In the genomic region with DNA sequence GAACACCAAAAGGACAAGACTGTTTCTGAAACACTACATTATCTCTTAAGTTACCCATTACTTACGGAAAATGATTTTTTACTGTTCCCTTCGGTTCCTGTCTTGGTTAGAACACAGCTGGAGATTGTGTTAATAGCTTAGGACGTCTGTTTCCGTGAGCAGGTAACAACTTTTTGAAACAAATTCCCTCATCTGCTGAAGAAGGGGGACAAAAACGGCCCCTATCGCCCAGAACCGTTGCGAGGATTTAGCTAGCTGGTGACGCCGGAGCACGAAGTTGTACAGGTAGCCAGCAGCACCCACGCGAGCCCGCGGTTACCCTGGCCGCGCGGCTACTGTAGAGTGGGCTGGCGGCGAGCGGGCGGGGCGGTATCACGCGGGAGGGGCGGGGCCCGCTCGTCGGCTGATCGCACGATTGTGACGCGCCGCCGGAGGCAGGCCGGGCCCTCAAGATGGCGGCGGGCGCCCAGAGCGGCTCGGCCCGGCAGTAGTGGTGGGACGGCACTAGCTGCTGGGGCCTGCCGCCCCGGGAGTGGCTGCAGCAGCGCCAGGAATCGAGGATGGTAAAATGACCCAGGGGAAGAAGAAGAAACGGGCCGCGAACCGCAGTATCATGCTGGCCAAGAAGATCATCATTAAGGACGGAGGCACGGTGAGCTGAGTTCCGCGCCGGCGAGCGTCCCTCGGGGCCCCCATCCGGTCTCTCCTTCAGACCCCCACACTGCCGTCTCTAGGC, we compare ENCODE assay signal across 1 cellular context.
TF ChIP-seq lines count a peak whose summit lies in the region.

No MANE protein-coding gene starts in this region.

TF ChIP-seq in HEK293, 187 proteins besides CTCF, POLR2A, EP300 and RAD21 (continued from another document):
- TF ChIP-seq, protein P1, sequence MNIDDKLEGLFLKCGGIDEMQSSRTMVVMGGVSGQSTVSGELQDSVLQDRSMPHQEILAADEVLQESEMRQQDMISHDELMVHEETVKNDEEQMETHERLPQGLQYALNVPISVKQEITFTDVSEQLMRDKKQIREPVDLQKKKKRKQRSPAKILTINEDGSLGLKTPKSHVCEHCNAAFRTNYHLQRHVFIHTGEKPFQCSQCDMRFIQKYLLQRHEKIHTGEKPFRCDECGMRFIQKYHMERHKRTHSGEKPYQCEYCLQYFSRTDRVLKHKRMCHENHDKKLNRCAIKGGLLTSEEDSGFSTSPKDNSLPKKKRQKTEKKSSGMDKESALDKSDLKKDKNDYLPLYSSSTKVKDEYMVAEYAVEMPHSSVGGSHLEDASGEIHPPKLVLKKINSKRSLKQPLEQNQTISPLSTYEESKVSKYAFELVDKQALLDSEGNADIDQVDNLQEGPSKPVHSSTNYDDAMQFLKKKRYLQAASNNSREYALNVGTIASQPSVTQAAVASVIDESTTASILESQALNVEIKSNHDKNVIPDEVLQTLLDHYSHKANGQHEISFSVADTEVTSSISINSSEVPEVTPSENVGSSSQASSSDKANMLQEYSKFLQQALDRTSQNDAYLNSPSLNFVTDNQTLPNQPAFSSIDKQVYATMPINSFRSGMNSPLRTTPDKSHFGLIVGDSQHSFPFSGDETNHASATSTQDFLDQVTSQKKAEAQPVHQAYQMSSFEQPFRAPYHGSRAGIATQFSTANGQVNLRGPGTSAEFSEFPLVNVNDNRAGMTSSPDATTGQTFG (tag by site-specific recombination; IDR thresholded peaks at IDR 0.05; ENCODE audit: borderline replicate concordance): no peak
- no peak for TF ChIP-seq ZNF223 (tag by site-specific recombination; IDR thresholded peaks at IDR 0.05)
- TF ChIP-seq ZNF48 (tag by site-specific recombination; IDR thresholded peaks at IDR 0.05): no peak
- TF ChIP-seq, protein P2, sequence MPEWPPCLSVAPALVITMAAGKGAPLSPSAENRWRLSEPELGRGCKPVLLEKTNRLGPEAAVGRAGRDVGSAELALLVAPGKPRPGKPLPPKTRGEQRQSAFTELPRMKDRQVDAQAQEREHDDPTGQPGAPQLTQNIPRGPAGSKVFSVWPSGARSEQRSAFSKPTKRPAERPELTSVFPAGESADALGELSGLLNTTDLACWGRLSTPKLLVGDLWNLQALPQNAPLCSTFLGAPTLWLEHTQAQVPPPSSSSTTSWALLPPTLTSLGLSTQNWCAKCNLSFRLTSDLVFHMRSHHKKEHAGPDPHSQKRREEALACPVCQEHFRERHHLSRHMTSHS (tag by site-specific recombination; IDR thresholded peaks at IDR 0.05): no peak
- no peak for TF ChIP-seq ZNF544 (tag by site-specific recombination; IDR thresholded peaks at IDR 0.05)
- TF ChIP-seq HOXD13 (CRISPR knock-in tag; IDR thresholded peaks at IDR 0.05; ENCODE audit: borderline replicate concordance): 0 out of 2 replicates have a peak, but pooled peaks have one; percentile 37
- TF ChIP-seq, protein P3, sequence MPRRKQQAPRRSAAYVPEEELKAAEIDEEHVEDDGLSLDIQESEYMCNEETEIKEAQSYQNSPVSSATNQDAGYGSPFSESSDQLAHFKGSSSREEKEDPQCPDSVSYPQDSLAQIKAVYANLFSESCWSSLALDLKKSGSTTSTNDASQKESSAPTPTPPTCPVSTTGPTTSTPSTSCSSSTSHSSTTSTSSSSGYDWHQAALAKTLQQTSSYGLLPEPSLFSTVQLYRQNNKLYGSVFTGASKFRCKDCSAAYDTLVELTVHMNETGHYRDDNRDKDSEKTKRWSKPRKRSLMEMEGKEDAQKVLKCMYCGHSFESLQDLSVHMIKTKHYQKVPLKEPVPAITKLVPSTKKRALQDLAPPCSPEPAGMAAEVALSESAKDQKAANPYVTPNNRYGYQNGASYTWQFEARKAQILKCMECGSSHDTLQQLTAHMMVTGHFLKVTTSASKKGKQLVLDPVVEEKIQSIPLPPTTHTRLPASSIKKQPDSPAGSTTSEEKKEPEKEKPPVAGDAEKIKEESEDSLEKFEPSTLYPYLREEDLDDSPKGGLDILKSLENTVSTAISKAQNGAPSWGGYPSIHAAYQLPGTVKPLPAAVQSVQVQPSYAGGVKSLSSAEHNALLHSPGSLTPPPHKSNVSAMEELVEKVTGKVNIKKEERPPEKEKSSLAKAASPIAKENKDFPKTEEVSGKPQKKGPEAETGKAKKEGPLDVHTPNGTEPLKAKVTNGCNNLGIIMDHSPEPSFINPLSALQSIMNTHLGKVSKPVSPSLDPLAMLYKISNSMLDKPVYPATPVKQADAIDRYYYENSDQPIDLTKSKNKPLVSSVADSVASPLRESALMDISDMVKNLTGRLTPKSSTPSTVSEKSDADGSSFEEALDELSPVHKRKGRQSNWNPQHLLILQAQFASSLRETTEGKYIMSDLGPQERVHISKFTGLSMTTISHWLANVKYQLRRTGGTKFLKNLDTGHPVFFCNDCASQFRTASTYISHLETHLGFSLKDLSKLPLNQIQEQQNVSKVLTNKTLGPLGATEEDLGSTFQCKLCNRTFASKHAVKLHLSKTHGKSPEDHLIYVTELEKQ (tag by site-specific recombination; IDR thresholded peaks at IDR 0.05; ENCODE audit: borderline replicate concordance): no peak
- no peak for TF ChIP-seq SCRT2 (tag by site-specific recombination; IDR thresholded peaks at IDR 0.05)
- TF ChIP-seq ZFP41 (tag by site-specific recombination; IDR thresholded peaks at IDR 0.05; ENCODE audit: borderline replicate concordance): no peak
- no peak for TF ChIP-seq ZNF426 (tag by site-specific recombination; IDR thresholded peaks at IDR 0.05)
- no peak for TF ChIP-seq ZFP3 (tag by site-specific recombination; IDR thresholded peaks at IDR 0.05; ENCODE audit: low read depth)
- TF ChIP-seq ZNF76 (tag by site-specific recombination; IDR thresholded peaks at IDR 0.05; ENCODE audit: borderline replicate concordance, low read depth): peak; percentile 72
